ENCODE assay signal across 16 cellular contexts in the genomic region with DNA sequence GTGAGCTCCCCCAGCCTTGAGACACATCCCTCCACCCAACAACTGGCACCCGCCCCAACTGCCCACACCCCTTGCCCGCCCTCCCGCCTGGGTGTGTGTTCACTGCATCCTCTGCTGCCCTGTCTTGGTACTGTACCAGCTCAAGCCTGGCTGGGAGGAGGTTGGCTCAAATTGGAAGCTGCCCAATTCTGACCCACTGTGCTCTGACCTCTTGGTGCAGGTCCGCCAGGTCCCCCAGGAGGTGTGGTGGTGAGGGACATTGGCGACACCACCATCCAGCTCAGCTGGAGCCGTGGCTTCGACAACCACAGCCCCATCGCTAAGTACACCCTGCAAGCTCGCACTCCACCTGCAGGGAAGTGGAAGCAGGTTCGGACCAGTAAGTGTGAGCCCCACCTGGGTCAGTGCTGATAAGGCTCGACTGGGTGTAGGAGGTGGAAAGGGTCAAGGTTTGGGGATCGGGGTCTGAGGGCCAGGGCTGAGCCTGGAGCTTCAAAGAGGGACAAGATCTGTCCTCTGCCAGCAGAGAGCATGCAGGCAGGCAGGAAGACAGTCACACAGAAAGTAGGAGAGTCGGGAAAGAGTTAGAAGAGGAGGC. TPM values are rescaled to one million over a fixed set of nuclear protein-coding genes. Genes with fewer than 3 reads are reported as not detected.
DNase-seq lines count a peak whose midpoint lies in the region; ATAC-seq, FAIRE-seq and TF ChIP-seq lines count a peak whose summit lies in the region.
"Had no signal": no experiment of that assay in that cellular context is flagged by ENCODE, and none has a peak within 500 bp of the region (broad histone marks: within the 10 kb centered on the region; RNA-seq: fewer than 3 reads in every experiment).

No MANE protein-coding gene starts in this region.

- H3K36me3 Mint-ChIP-seq in neural progenitor cell (no peaks in the 10 kb centered on the region), immature natural killer cell (no peaks in the 10 kb centered on the region)
- H3K36me3 Mint-ChIP-seq: activated naive CD4-positive, alpha-beta T cell treated with anti-CD3 and anti-CD28 coated beads, Interleukin-2, amount 50 U/mL, for 24 hours; naive thymus-derived CD4-positive, alpha-beta T cell had no signal

- H3K27me3 ChIP-seq in Loucy (ENCODE audit: insufficient read depth, low read length, poor library complexity, severe bottlenecking) (no peaks in the 10 kb centered on the region), bronchial epithelial cell (ENCODE audit: control insufficient read depth, insufficient read depth, low read length) (peaks cover 4% of the 10 kb centered on the region), neural progenitor cell (no peaks in the 10 kb centered on the region), gastroesophageal sphincter (no peaks in the 10 kb centered on the region)

- no peak for ATAC-seq in HG03565 (IDR thresholded peaks at IDR 0.05; ENCODE audit: unreplicated experiment)
- no peak for ATAC-seq in HG03439 (IDR thresholded peaks at IDR 0.05; ENCODE audit: unreplicated experiment)
- no peak for ATAC-seq in gastroesophageal sphincter
- ATAC-seq: naive thymus-derived CD4-positive, alpha-beta T cell had no signal

- TF ChIP-seq CTCF in Loucy (conservative IDR thresholded peaks at IDR 0.05; ENCODE audit: low read length) (peak; percentile 31), bronchial epithelial cell (IDR thresholded peaks at IDR 0.05; ENCODE audit: insufficient read depth, low read length, severe bottlenecking) (peak; percentile 41), neural progenitor cell (IDR thresholded peaks at IDR 0.05) (peak; percentile 51), gastroesophageal sphincter (IDR thresholded peaks at IDR 0.05) (no peak)

- H3K4me1 ChIP-seq in Loucy (ENCODE audit: insufficient read depth, low read length, poor library complexity, severe bottlenecking) = peaks cover 2% of the 10 kb centered on the region
- H3K4me1 ChIP-seq in neural progenitor cell = peaks cover 3% of the 10 kb centered on the region
- peaks cover 0 to 20% (median 0%) of the 10 kb centered on the region in 3 donors for H3K4me1 ChIP-seq in gastroesophageal sphincter

- H3K4me3 Mint-ChIP-seq in neural progenitor cell (no peak overlapping the region), immature natural killer cell (no peak overlapping the region)
- H3K4me3 Mint-ChIP-seq: activated naive CD4-positive, alpha-beta T cell treated with anti-CD3 and anti-CD28 coated beads, Interleukin-2, amount 50 U/mL, for 24 hours; naive thymus-derived CD4-positive, alpha-beta T cell had no signal

- FAIRE-seq in bronchial epithelial cell (lab: Jason Lieb, UNC) = no peak

- H3K4me2 ChIP-seq in Loucy (ENCODE audit: low read depth, low read length, poor library complexity, severe bottlenecking) (no peak overlapping the region), neural progenitor cell (no peak overlapping the region)

- H3K4me1 Mint-ChIP-seq in neural progenitor cell (peaks cover 19% of the 10 kb centered on the region), immature natural killer cell (peaks cover 0 to 2% of the 10 kb centered on the region in 2 donors)
- H3K4me1 Mint-ChIP-seq: activated naive CD4-positive, alpha-beta T cell treated with anti-CD3 and anti-CD28 coated beads, Interleukin-2, amount 50 U/mL, for 24 hours had no signal

- peak; percentile 48 for DNase-seq in COLO829 (ENCODE audit: low spot score)
- no peak for DNase-seq in bronchial epithelial cell (ENCODE audit: low read depth)
- DNase-seq in neural progenitor cell (ENCODE audit: low spot score) = peak; percentile 49
- no peak for DNase-seq in immature natural killer cell
- DNase-seq: foreskin melanocyte; kidney glomerular epithelial cell; naive thymus-derived CD4-positive, alpha-beta T cell; NCI-H1092; NCI-H446 treated with DMSO at 0.1 percent for 48 hours had no signal

- H3K27ac ChIP-seq in neural progenitor cell = no peak overlapping the region
- H3K27ac ChIP-seq in gastroesophageal sphincter = no peak overlapping the region
- H3K27ac ChIP-seq: C4-2B had no signal

- no peaks in the 10 kb centered on the region for H4K20me1 ChIP-seq in Loucy (ENCODE audit: insufficient read depth, low read length, poor library complexity, severe bottlenecking)
- no peaks in the 10 kb centered on the region for H4K20me1 ChIP-seq in neural progenitor cell (ENCODE audit: low read depth)

- no peak overlapping the region for H3K4me3 ChIP-seq in Loucy (ENCODE audit: low read length, poor library complexity, severe bottlenecking)
- no peak overlapping the region for H3K4me3 ChIP-seq in bronchial epithelial cell (ENCODE audit: low read depth, low read length)
- H3K4me3 ChIP-seq in neural progenitor cell = no peak overlapping the region
- no peak overlapping the region for H3K4me3 ChIP-seq in gastroesophageal sphincter

- H3K36me3 ChIP-seq in Loucy (ENCODE audit: insufficient read depth, low read length) (no peaks in the 10 kb centered on the region), bronchial epithelial cell (ENCODE audit: control insufficient read depth, insufficient read depth, low read length) (no peaks in the 10 kb centered on the region), neural progenitor cell (no peaks in the 10 kb centered on the region), gastroesophageal sphincter (peaks cover 0 to 6% of the 10 kb centered on the region in 2 donors)

- WGBS in gastroesophageal sphincter (ENCODE audit: low coverage in 1 of 2), 2 donors = 87% methylated on average over 4 of the region's 13 CpGs; no CpG with 5 or more reads in 1 of the 2 donors

- no peaks in the 10 kb centered on the region for H3K9me2 ChIP-seq in Loucy (replicated peaks; ENCODE audit: low read depth, low read length)

- H3K9ac ChIP-seq in Loucy (ENCODE audit: low read depth, low read length, poor library complexity, severe bottlenecking) (no peak overlapping the region), neural progenitor cell (no peak overlapping the region)

- H3K9me3 ChIP-seq in Loucy (ENCODE audit: insufficient read depth, low read depth, low read length) = no peaks in the 10 kb centered on the region
- no peaks in the 10 kb centered on the region for H3K9me3 ChIP-seq in neural progenitor cell (ENCODE audit: low read depth)
- no peaks in the 10 kb centered on the region for H3K9me3 ChIP-seq in gastroesophageal sphincter

- H3F3A ChIP-seq in Loucy (ENCODE audit: low read depth) (no peaks in the 10 kb centered on the region), neural progenitor cell (ENCODE audit: low read depth) (no peaks in the 10 kb centered on the region)

- H3K79me2 ChIP-seq in Loucy (ENCODE audit: insufficient read depth, low read length) (no peaks in the 10 kb centered on the region), neural progenitor cell (ENCODE audit: low read depth) (no peaks in the 10 kb centered on the region)

- H3K9me3 Mint-ChIP-seq in neural progenitor cell (no peaks in the 10 kb centered on the region), immature natural killer cell (no peaks in the 10 kb centered on the region)
- H3K9me3 Mint-ChIP-seq: activated naive CD4-positive, alpha-beta T cell treated with anti-CD3 and anti-CD28 coated beads, Interleukin-2, amount 50 U/mL, for 24 hours; naive thymus-derived CD4-positive, alpha-beta T cell had no signal

- H3K27ac Mint-ChIP-seq in neural progenitor cell = no peak overlapping the region
- H3K27ac Mint-ChIP-seq in immature natural killer cell = no peak overlapping the region
- H3K27ac Mint-ChIP-seq: activated naive CD4-positive, alpha-beta T cell treated with anti-CD3 and anti-CD28 coated beads, Interleukin-2, amount 50 U/mL, for 24 hours; naive thymus-derived CD4-positive, alpha-beta T cell had no signal

- peaks cover 12% of the 10 kb centered on the region for H3K27me3 Mint-ChIP-seq in neural progenitor cell (ENCODE audit: insufficient read depth, low read depth)
- H3K27me3 Mint-ChIP-seq in immature natural killer cell (ENCODE audit: low read depth in 3 of 3) = no peaks in the 10 kb centered on the region
- H3K27me3 Mint-ChIP-seq: activated naive CD4-positive, alpha-beta T cell treated with anti-CD3 and anti-CD28 coated beads, Interleukin-2, amount 50 U/mL, for 24 hours; naive thymus-derived CD4-positive, alpha-beta T cell had no signal

- TF ChIP-seq POLR2A in gastroesophageal sphincter (IDR thresholded peaks at IDR 0.05) = no peak

- H2AFZ ChIP-seq in Loucy (ENCODE audit: low read length) (no peak overlapping the region), neural progenitor cell (replicated peaks) (no peak overlapping the region)

- TF ChIP-seq EP300 in gastroesophageal sphincter (IDR thresholded peaks at IDR 0.05) = no peak

RNA-seq across cellular contexts. Expression of a gene that starts 17.9 kb away (rescaled TPM):
- total RNA-seq in bronchial epithelial cell = 1.6 and 1.7 TPM in 2 replicates
- 2.1 and 3.3 TPM in 2 replicates for total RNA-seq in neural progenitor cell (ENCODE audit: low replicate concordance)
- polyA plus RNA-seq in immature natural killer cell = under 1 TPM; 0.24 to 0.79 (median 0.40) TPM
- 1 to 10 TPM; 1.6 to 4.5 (median 2.9) TPM for total RNA-seq in gastroesophageal sphincter

RNA-seq across cellular contexts. Expression of a gene that starts 23.3 kb away (rescaled TPM):
- total RNA-seq in bronchial epithelial cell (under 0.01 TPM in 1 of 2 replicates, not detected in the other), neural progenitor cell (ENCODE audit: low replicate concordance) (8.4 and 12.8 TPM in 2 replicates), gastroesophageal sphincter (1 to 10 TPM; 1.2 to 4.2 (median 1.8) TPM)
- polyA plus RNA-seq in immature natural killer cell = not detected
- total RNA-seq: activated CD8-positive, alpha-beta memory T cell treated with anti-CD3 and anti-CD28 coated beads for 36 hours; naive thymus-derived CD4-positive, alpha-beta T cell had no signal
- polyA plus RNA-seq: naive thymus-derived CD4-positive, alpha-beta T cell had no signal

RNA-seq across cellular contexts. Expression of a gene that starts 55.5 kb away (rescaled TPM):
- total RNA-seq in bronchial epithelial cell (20.5 and 23.4 TPM in 2 replicates), neural progenitor cell (ENCODE audit: low replicate concordance) (21.9 and 30.1 TPM in 2 replicates), gastroesophageal sphincter (10 to 100 TPM; 11.8 to 18.1 (median 15.9) TPM)
- polyA plus RNA-seq in immature natural killer cell = 10 to 100 TPM; 11.2 to 20.1 (median 15.5) TPM

Comparison
In these comparisons a context has a peak if more than half of its experiments do, and no peak if none do; other contexts are left out.
1. DNase-seq: peak in COLO829 (single experiment) and neural progenitor cell (single experiment); none in bronchial epithelial cell (single experiment) and immature natural killer cell (0 of 3).
2. CTCF ChIP-seq: peak in Loucy (single experiment), bronchial epithelial cell (single experiment) and neural progenitor cell (single experiment); none in gastroesophageal sphincter (0 of 4).